Comparison of ENCODE assay signal across 7 cellular contexts in genomic region chrX:49185062-49185394, GRCh38. TPM values are rescaled to one million over a fixed set of nuclear protein-coding genes. Genes with fewer than 3 reads are reported as not detected.
DNase-seq lines count a peak whose midpoint lies in the region; ATAC-seq and TF ChIP-seq lines count a peak whose summit lies in the region.
"Had no signal": no experiment of that assay in that cellular context is flagged by ENCODE, and none has a peak within 500 bp of the region (broad histone marks: within the 10 kb centered on the region; RNA-seq: fewer than 3 reads in every experiment).

No MANE protein-coding gene starts in this region.

- peaks cover 14% of the 10 kb centered on the region for H3K79me2 ChIP-seq in DND-41 (ENCODE audit: insufficient read depth, low read length)

- DNase-seq in DND-41 (no peak), activated B cell treated with CpG ODN at 0.5 μM for 24 hours (no peak), mesothelial cell of epicardium (ENCODE audit: low spot score in 2 of 2, unreplicated experiment in 2 of 2) (no peak), GM10266 (ENCODE audit: extremely low spot score) (no peak), NCI-H128 (lab: John Stamatoyannopoulos, UW; ENCODE audit: unreplicated experiment) (no peak)
- DNase-seq: activated effector memory CD4-positive, alpha-beta T cell treated with Interleukin-2 at 50 U/mL for 16 hours had no signal

- ATAC-seq in DND-41 (ENCODE audit: insufficient read depth, low read depth) (no peak), activated B cell treated with CpG ODN at 0.5 μM for 24 hours (ENCODE audit: low read depth) (no peak), HG02571 (IDR thresholded peaks at IDR 0.05; ENCODE audit: unreplicated experiment) (no peak)

- H3K9me3 ChIP-seq in DND-41 (ENCODE audit: insufficient read depth, low read length, severe bottlenecking), result no peaks in the 10 kb centered on the region

- H3K4me3 Mint-ChIP-seq in activated B cell treated with CpG ODN at 0.5 μM for 24 hours (peak overlapping the region; percentile 79), mesothelial cell of epicardium (peak overlapping the region; percentile 75)

- no peaks in the 10 kb centered on the region for H3K27me3 Mint-ChIP-seq in activated B cell treated with CpG ODN at 0.5 μM for 24 hours
- no peaks in the 10 kb centered on the region for H3K27me3 Mint-ChIP-seq in mesothelial cell of epicardium (ENCODE audit: low read depth)

- peaks cover 15% of the 10 kb centered on the region for H3K36me3 Mint-ChIP-seq in activated B cell treated with CpG ODN at 0.5 μM for 24 hours (ENCODE audit: low read depth)
- peaks cover 13% of the 10 kb centered on the region for H3K36me3 Mint-ChIP-seq in mesothelial cell of epicardium

- intact Hi-C loops in activated B cell treated with CpG ODN at 0.5 μM for 24 hours (cut with micrococcal nuclease), result no loop called here

- H3K27ac Mint-ChIP-seq in activated B cell treated with CpG ODN at 0.5 μM for 24 hours (peak overlapping the region; percentile 82), mesothelial cell of epicardium (peak overlapping the region; percentile 89)

- peaks cover 21% of the 10 kb centered on the region for H3K36me3 ChIP-seq in DND-41 (ENCODE audit: insufficient read depth, low read length)

- no peaks in the 10 kb centered on the region for H4K20me1 ChIP-seq in DND-41 (ENCODE audit: insufficient read depth, low read length)

- TF ChIP-seq CTCF in DND-41 (IDR thresholded peaks at IDR 0.05; ENCODE audit: borderline replicate concordance, extremely low read depth, low read length, poor library complexity, severe bottlenecking), result no peak
- no peak for TF ChIP-seq CTCF in activated B cell treated with CpG ODN at 0.5 μM for 24 hours (IDR thresholded peaks at IDR 0.05)
- TF ChIP-seq CTCF in mesothelial cell of epicardium (IDR thresholded peaks at IDR 0.05; ENCODE audit: unreplicated experiment), result no peak
- no peak for TF ChIP-seq CTCF in GM10266 (IDR thresholded peaks at IDR 0.05; ENCODE audit: control insufficient read depth, insufficient read depth, low read depth, missing control alignments)

- no peak overlapping the region for H2AFZ ChIP-seq in DND-41 (ENCODE audit: low read depth, low read length)

- H3K4me1 Mint-ChIP-seq in activated B cell treated with CpG ODN at 0.5 μM for 24 hours (peaks cover 25% of the 10 kb centered on the region), mesothelial cell of epicardium (peaks cover 25% of the 10 kb centered on the region)

- no peaks in the 10 kb centered on the region for H3K27me3 ChIP-seq in DND-41 (ENCODE audit: insufficient read depth, low read length, poor library complexity)

- POLR2A ChIA-PET in activated B cell treated with CpG ODN at 0.5 μM for 24 hours (lab: Charles Lee), result interaction anchor here (0.9 to 1.6 kb wide), 4 partner anchors 12 to 105 kb away, joined by 3 to 7 read pairs (median 5); partner anchors contain the start of gene WDR45

- CTCF ChIA-PET in activated B cell treated with CpG ODN at 0.5 μM for 24 hours (lab: Charles Lee), result no interaction called here

- H3K4me2 ChIP-seq in DND-41 (ENCODE audit: insufficient read depth, low read length), result peak overlapping the region; percentile 82

- H3K4me1 ChIP-seq in DND-41 (ENCODE audit: insufficient read depth, low read length), result peaks cover 26% of the 10 kb centered on the region

- H3K4me3 ChIP-seq in DND-41 (ENCODE audit: low read depth in 1 of 2, low read length in 2 of 2), result peak overlapping the region in 1 of 2 experiments; percentile 90; a peak in 2 of 4 replicates

- peak overlapping the region; percentile 79 for H3K9ac ChIP-seq in DND-41 (ENCODE audit: low read depth, low read length)

- no peak overlapping the region for H3K27ac ChIP-seq in DND-41 (ENCODE audit: low read length)

- H3K9me3 Mint-ChIP-seq in activated B cell treated with CpG ODN at 0.5 μM for 24 hours (no peaks in the 10 kb centered on the region), mesothelial cell of epicardium (peaks cover 20% of the 10 kb centered on the region)

RNA-seq across cellular contexts. Expression of gene PRICKLE3, which starts 1.1 kb away (rescaled TPM):
- total RNA-seq in activated B cell treated with CpG ODN at 0.5 μM for 24 hours, result 11.8 and 13.8 TPM in 2 replicates
- total RNA-seq in mesothelial cell of epicardium, result 11.9 to 13.5 TPM (median 13.4 TPM) in 3 replicates

RNA-seq across cellular contexts. Expression of gene PLP2, which starts 13.3 kb away (rescaled TPM):
- total RNA-seq in activated B cell treated with CpG ODN at 0.5 μM for 24 hours (97.2 and 111 TPM in 2 replicates), mesothelial cell of epicardium (37.5 to 38.1 TPM (median 37.8 TPM) in 3 replicates)

RNA-seq across cellular contexts. Expression of gene SYP, which starts 15.0 kb away (rescaled TPM):
- total RNA-seq in activated B cell treated with CpG ODN at 0.5 μM for 24 hours (0.82 and 1.6 TPM in 2 replicates), mesothelial cell of epicardium (0.27 to 0.33 TPM (median 0.32 TPM) in 3 replicates)

RNA-seq across cellular contexts. Expression of gene MAGIX, which starts 22.5 kb away (rescaled TPM):
- total RNA-seq in activated B cell treated with CpG ODN at 0.5 μM for 24 hours, result 1.2 and 1.5 TPM in 2 replicates
- 6.3 to 7.1 TPM (median 6.4 TPM) in 3 replicates for total RNA-seq in mesothelial cell of epicardium

RNA-seq across cellular contexts. Expression of gene CACNA1F, which starts 48.1 kb away (rescaled TPM):
- total RNA-seq in activated B cell treated with CpG ODN at 0.5 μM for 24 hours (2.6 and 3.0 TPM in 2 replicates), mesothelial cell of epicardium (0.32 to 0.75 TPM (median 0.47 TPM) in 3 replicates)
